Comparison of ENCODE assay signal across 18 cellular contexts in the genomic region with DNA sequence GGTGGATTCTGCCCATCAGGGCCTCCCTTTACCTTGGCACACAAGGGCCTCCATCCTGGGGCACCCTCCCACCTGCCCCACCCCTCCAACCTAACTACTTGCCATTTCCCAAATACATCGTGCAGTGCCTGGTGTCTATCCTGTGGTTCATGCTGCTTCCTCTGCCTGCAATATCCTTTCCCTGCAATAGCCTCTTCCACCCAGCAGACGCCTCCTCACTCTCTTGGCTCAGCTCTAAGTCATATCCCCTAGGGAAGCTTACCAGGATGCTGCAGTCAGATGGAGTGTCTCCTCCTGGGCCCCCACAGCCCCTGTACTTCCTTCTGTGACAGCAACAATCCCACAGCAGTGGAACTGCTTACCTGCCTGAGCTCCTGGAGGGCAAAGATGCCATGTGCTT. TPM values are rescaled to one million over a fixed set of nuclear protein-coding genes. Genes with fewer than 3 reads are reported as not detected.
A peak's percentile ranks its signal among the peaks of the same experiment; 100 is the strongest.
DNase-seq lines count a peak whose midpoint lies in the region; ATAC-seq, FAIRE-seq and TF ChIP-seq lines count a peak whose summit lies in the region.
"Had no signal": no experiment of that assay in that cellular context is flagged by ENCODE, and none has a peak within 500 bp of the region (broad histone marks: within the 10 kb centered on the region; RNA-seq: fewer than 3 reads in every experiment).

No MANE protein-coding gene starts in this region.

- intact Hi-C loops in stomach (cut with DNase I; ENCODE audit: low total_unique reads) = no loop called here
- intact Hi-C loops in posterior vena cava (cut with DNase I) = no loop called here

- H3K27ac ChIP-seq in HUES6 (ENCODE audit: low read depth, low read length) (no peak overlapping the region), stomach (no peak overlapping the region)
- H3K27ac ChIP-seq: KMS-11 had no signal

- WGBS in stomach, 5 donors = 34 to 61% (median 56%) methylated on average over 2 of the region's 2 CpGs

- FAIRE-seq in D721Med (lab: Jason Lieb, UNC) = peak; percentile 61

- no peak overlapping the region for H3K27ac Mint-ChIP-seq in WTC11
- peak overlapping the region; percentile 11 for H3K27ac Mint-ChIP-seq in mesothelial cell of epicardium
- H3K27ac Mint-ChIP-seq: activated CD8-positive, alpha-beta T cell treated with anti-CD3 and anti-CD28 coated beads for 36 hours; activated naive CD8-positive, alpha-beta T cell treated with anti-CD3 and anti-CD28 coated beads for 36 hours; CD14-positive monocyte had no signal

- H3K27me3 Mint-ChIP-seq in WTC11 (ENCODE audit: low read depth) (peaks cover 14% of the 10 kb centered on the region), mesothelial cell of epicardium (ENCODE audit: low read depth) (peaks cover 11% of the 10 kb centered on the region)
- H3K27me3 Mint-ChIP-seq: activated CD8-positive, alpha-beta T cell treated with anti-CD3 and anti-CD28 coated beads for 36 hours; activated naive CD8-positive, alpha-beta T cell treated with anti-CD3 and anti-CD28 coated beads for 36 hours had no signal

- H3K36me3 ChIP-seq in HUES6 (ENCODE audit: control insufficient read depth, insufficient read depth, low read length) (no peaks in the 10 kb centered on the region), stomach (no peaks in the 10 kb centered on the region)

- TF ChIP-seq CTCF in D721Med (IDR thresholded peaks at IDR 0.05; ENCODE audit: insufficient read depth, missing control alignments) (peak; percentile 13), WTC11 (IDR thresholded peaks at IDR 0.05) (no peak), mesothelial cell of epicardium (IDR thresholded peaks at IDR 0.05; ENCODE audit: unreplicated experiment) (no peak), stomach (IDR thresholded peaks at IDR 0.05) (no peak)

- TF ChIP-seq POLR2A in stomach (IDR thresholded peaks at IDR 0.05) = no peak

- no peaks in the 10 kb centered on the region for H3K9me3 Mint-ChIP-seq in WTC11
- no peaks in the 10 kb centered on the region for H3K9me3 Mint-ChIP-seq in mesothelial cell of epicardium
- H3K9me3 Mint-ChIP-seq: activated naive CD8-positive, alpha-beta T cell treated with anti-CD3 and anti-CD28 coated beads for 36 hours had no signal

- H3K4me1 ChIP-seq in HUES6 (ENCODE audit: control insufficient read depth, insufficient read depth, low read length) = peaks cover 16% of the 10 kb centered on the region
- peaks cover 0 to 11% (median 2%) of the 10 kb centered on the region in 4 donors for H3K4me1 ChIP-seq in stomach

- H3K4me3 ChIP-seq in HUES6 (ENCODE audit: low read depth, low read length) = peak overlapping the region; percentile 45; the same call in 1 of the 2 replicates
- no peak overlapping the region for H3K4me3 ChIP-seq in stomach

- peaks cover 19% of the 10 kb centered on the region for H3K4me1 Mint-ChIP-seq in WTC11
- peaks cover 27% of the 10 kb centered on the region for H3K4me1 Mint-ChIP-seq in mesothelial cell of epicardium
- H3K4me1 Mint-ChIP-seq: CD14-positive monocyte had no signal

- H3K36me3 Mint-ChIP-seq in WTC11 (no peaks in the 10 kb centered on the region), mesothelial cell of epicardium (no peaks in the 10 kb centered on the region)
- H3K36me3 Mint-ChIP-seq: activated naive CD8-positive, alpha-beta T cell treated with anti-CD3 and anti-CD28 coated beads for 36 hours; CD14-positive monocyte had no signal

- TF ChIP-seq EP300 in stomach (IDR thresholded peaks at IDR 0.05) = no peak

- no peak for DNase-seq in D721Med (ENCODE audit: insufficient read length, low spot score)
- no peak for DNase-seq in WTC11 (ENCODE audit: low spot score)
- DNase-seq in mesothelial cell of epicardium (ENCODE audit: low spot score in 2 of 2, unreplicated experiment in 2 of 2) = no peak
- DNase-seq in stomach = no peak
- DNase-seq in NCI-H1092 (lab: John Stamatoyannopoulos, UW) = no peak
- DNase-seq in posterior vena cava (ENCODE audit: low spot score) = no peak
- DNase-seq: activated CD8-positive, alpha-beta T cell treated with anti-CD3 and anti-CD28 coated beads for 36 hours; activated naive CD8-positive, alpha-beta T cell treated with anti-CD3 and anti-CD28 coated beads for 36 hours; midbrain; NCI-H446 treated with DMSO at 0.1 percent for 48 hours; T-helper 1 cell had no signal

- peak; percentile 82 for ATAC-seq in WTC11
- ATAC-seq in GM21528 (IDR thresholded peaks at IDR 0.05; ENCODE audit: low FRiP score, unreplicated experiment) = no peak
- ATAC-seq: activated CD8-positive, alpha-beta T cell treated with anti-CD3 and anti-CD28 coated beads for 36 hours had no signal

- peak overlapping the region; percentile 28 for H3K9ac ChIP-seq in HUES6 (ENCODE audit: low read length)
- H3K9ac ChIP-seq: KMS-11 had no signal

- POLR2A ChIA-PET in WTC11 (lab: Charles Lee) = no interaction called here

- H3K9me3 ChIP-seq in HUES6 (ENCODE audit: control insufficient read depth, insufficient read depth, low read depth, low read length) (no peaks in the 10 kb centered on the region), stomach (no peaks in the 10 kb centered on the region)

- CTCF ChIA-PET in WTC11 (lab: Charles Lee) = interaction anchor here (0.8 to 1.9 kb wide), 15 partner anchors 10 to 586 kb away, joined by 3 to 22 read pairs (median 4); a partner anchor contains a TSS

- H3K27me3 ChIP-seq in HUES6 (ENCODE audit: control insufficient read depth, insufficient read depth, low read length) = no peaks in the 10 kb centered on the region
- no peaks in the 10 kb centered on the region for H3K27me3 ChIP-seq in stomach

- peak overlapping the region; percentile 46 for H3K4me3 Mint-ChIP-seq in WTC11
- no peak overlapping the region for H3K4me3 Mint-ChIP-seq in mesothelial cell of epicardium
- H3K4me3 Mint-ChIP-seq: activated CD8-positive, alpha-beta T cell treated with anti-CD3 and anti-CD28 coated beads for 36 hours; activated naive CD8-positive, alpha-beta T cell treated with anti-CD3 and anti-CD28 coated beads for 36 hours; CD14-positive monocyte had no signal

TF ChIP-seq in WTC11, 78 proteins besides CTCF, POLR2A, EP300 and RAD21:
- TF ChIP-seq, protein P1, sequence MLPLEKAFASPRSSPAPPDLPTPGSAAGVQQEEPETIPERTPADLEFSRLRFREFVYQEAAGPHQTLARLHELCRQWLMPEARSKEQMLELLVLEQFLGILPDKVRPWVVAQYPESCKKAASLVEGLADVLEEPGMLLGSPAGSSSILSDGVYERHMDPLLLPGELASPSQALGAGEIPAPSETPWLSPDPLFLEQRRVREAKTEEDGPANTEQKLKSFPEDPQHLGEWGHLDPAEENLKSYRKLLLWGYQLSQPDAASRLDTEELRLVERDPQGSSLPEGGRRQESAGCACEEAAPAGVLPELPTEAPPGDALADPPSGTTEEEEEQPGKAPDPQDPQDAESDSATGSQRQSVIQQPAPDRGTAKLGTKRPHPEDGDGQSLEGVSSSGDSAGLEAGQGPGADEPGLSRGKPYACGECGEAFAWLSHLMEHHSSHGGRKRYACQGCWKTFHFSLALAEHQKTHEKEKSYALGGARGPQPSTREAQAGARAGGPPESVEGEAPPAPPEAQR (CRISPR knock-in tag; IDR thresholded peaks at IDR 0.05) = no peak
- TF ChIP-seq, protein P2, sequence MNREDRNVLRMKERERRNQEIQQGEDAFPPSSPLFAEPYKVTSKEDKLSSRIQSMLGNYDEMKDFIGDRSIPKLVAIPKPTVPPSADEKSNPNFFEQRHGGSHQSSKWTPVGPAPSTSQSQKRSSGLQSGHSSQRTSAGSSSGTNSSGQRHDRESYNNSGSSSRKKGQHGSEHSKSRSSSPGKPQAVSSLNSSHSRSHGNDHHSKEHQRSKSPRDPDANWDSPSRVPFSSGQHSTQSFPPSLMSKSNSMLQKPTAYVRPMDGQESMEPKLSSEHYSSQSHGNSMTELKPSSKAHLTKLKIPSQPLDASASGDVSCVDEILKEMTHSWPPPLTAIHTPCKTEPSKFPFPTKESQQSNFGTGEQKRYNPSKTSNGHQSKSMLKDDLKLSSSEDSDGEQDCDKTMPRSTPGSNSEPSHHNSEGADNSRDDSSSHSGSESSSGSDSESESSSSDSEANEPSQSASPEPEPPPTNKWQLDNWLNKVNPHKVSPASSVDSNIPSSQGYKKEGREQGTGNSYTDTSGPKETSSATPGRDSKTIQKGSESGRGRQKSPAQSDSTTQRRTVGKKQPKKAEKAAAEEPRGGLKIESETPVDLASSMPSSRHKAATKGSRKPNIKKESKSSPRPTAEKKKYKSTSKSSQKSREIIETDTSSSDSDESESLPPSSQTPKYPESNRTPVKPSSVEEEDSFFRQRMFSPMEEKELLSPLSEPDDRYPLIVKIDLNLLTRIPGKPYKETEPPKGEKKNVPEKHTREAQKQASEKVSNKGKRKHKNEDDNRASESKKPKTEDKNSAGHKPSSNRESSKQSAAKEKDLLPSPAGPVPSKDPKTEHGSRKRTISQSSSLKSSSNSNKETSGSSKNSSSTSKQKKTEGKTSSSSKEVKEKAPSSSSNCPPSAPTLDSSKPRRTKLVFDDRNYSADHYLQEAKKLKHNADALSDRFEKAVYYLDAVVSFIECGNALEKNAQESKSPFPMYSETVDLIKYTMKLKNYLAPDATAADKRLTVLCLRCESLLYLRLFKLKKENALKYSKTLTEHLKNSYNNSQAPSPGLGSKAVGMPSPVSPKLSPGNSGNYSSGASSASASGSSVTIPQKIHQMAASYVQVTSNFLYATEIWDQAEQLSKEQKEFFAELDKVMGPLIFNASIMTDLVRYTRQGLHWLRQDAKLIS (CRISPR knock-in tag; IDR thresholded peaks at IDR 0.05; ENCODE audit: borderline replicate concordance) = no peak
- TF ChIP-seq KAT7 (CRISPR knock-in tag; IDR thresholded peaks at IDR 0.05; ENCODE audit: borderline replicate concordance) (no peak), ZNF396 (CRISPR knock-in tag; IDR thresholded peaks at IDR 0.05; ENCODE audit: borderline replicate concordance) (no peak), TEAD4 (CRISPR knock-in tag; IDR thresholded peaks at IDR 0.05) (no peak)

RNA-seq across cellular contexts. Expression of a gene that starts 36.7 kb away (rescaled TPM):
- total RNA-seq in WTC11 (2021) (not detected in 3 replicates), mesothelial cell of epicardium (not detected in 3 replicates), stomach (not detected), posterior vena cava (not detected)
- not detected for polyA plus RNA-seq in stomach
- total RNA-seq: activated CD8-positive, alpha-beta T cell treated with anti-CD3 and anti-CD28 coated beads for 36 hours; activated naive CD8-positive, alpha-beta T cell treated with anti-CD3 and anti-CD28 coated beads for 36 hours; dermis blood vessel endothelial cell; glomerular endothelial cell; H4 had no signal
- polyA plus RNA-seq: CD14-positive monocyte had no signal
